Comparison of ENCODE assay signal across 32 cellular contexts in genomic region chr10:8294779-8295178, GRCh38.
"Had no signal": no experiment of that assay in that cellular context is flagged by ENCODE, and none has a peak within 500 bp of the region (broad histone marks: within the 10 kb centered on the region; RNA-seq: fewer than 3 reads in every experiment).

No MANE protein-coding gene starts in this region.

- H3K9ac ChIP-seq: SK-N-SH had no signal

- DNase-seq: Kasumi-1, MG63, NCI-H1048, NCI-H1092 treated with DMSO at 0.1 percent for 48 hours, NCI-H1105 treated with DMSO at 0.1 percent for 48 hours, NCI-H1417, NCI-H1436, NCI-H146, NCI-H1694, NCI-H187, NCI-H1930, NCI-H2029 treated with DMSO at 0.1 percent for 48 hours, NCI-H2081 treated with DMSO at 0.1 percent for 48 hours, NCI-H2107, NCI-H2171, NCI-H226, NCI-H446 treated with DMSO at 0.1 percent for 48 hours, NCI-H510A, NCI-H524, NCI-H526, NCI-H69, NCI-H748 treated with DMSO at 0.1 percent for 48 hours, NCI-H82, OCI-M1, PC-3, Peyer's patch, Right ventricle myocardium superior, RPMI8226, SHP77 treated with DMSO at 0.1 percent for 48 hours, SK-N-SH, SW 1271 had no signal

- ATAC-seq: PC-3 had no signal

- H3K36me3 ChIP-seq: MG63, Peyer's patch, SJSA1 had no signal

- H3K27ac ChIP-seq: Peyer's patch, SJSA1 had no signal

- H3K9me3 ChIP-seq: MG63, Peyer's patch, SJSA1, SK-N-SH had no signal

- H3K4me3 ChIP-seq: MG63, Peyer's patch, SJSA1 had no signal

- H3K4me1 ChIP-seq: Peyer's patch, SJSA1 had no signal

- H3K4me2 ChIP-seq: SK-N-SH had no signal

- H3K27me3 ChIP-seq: Peyer's patch had no signal
